Comparison of ENCODE assay signal across 35 cellular contexts in the genomic region with DNA sequence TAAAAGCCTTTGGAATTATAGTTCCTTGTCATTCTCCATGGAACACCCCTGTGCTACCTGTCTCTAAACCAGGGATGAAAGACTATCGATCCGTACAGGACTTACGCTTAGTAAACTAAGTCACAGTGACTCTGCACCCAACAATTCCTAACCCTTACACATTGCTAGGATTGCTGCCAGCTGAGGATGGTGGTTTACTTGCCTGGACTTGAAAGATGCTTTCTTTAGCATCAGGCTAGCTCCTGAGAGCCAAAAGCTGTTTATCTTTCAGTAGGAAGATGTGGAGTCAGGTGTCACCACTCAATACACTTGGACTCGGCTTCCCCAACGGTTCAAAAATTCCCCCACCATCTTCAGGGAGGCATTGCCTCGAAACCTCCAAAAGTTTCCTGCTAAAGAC.
"Had no signal": no experiment of that assay in that cellular context is flagged by ENCODE, and none has a peak within 500 bp of the region (broad histone marks: within the 10 kb centered on the region; RNA-seq: fewer than 3 reads in every experiment).

No MANE protein-coding gene starts in this region.

- H3K27ac Mint-ChIP-seq: activated B cell treated with CpG ODN at 0.5 μM for 24 hours; activated CD4-positive, alpha-beta memory T cell treated with anti-CD3 and anti-CD28 coated beads for 36 hours; activated CD4-positive, alpha-beta T cell treated with anti-CD3 and anti-CD28 coated beads, Interleukin-2, amount 10 ng/mL, durations not matched to agents 24 days and 14 days; activated CD8-positive, alpha-beta memory T cell treated with anti-CD3 and anti-CD28 coated beads, Interleukin-2, amount 10 ng/mL, durations not matched to agents 7 days and 5 days; activated CD8-positive, alpha-beta T cell treated with anti-CD3 and anti-CD28 coated beads for 36 hours; activated naive CD4-positive, alpha-beta T cell treated with anti-CD3 and anti-CD28 coated beads, Interleukin-2, amount 10 ng/mL, durations not matched to agents 7 days and 5 days; activated naive CD4-positive, alpha-beta T cell treated with anti-CD3 and anti-CD28 coated beads, Interleukin-2, amount 50 U/mL, for 24 hours; activated naive CD8-positive, alpha-beta T cell; activated naive CD8-positive, alpha-beta T cell treated with anti-CD3 and anti-CD28 coated beads, Interleukin-2, amount 10 ng/mL, durations not matched to agents 7 days and 5 days; activated naive CD8-positive, alpha-beta T cell treated with anti-CD3 and anti-CD28 coated beads, Interleukin-2, amount 50 U/mL, for 24 hours; activated T-cell treated with anti-CD3 and anti-CD28 coated beads, Interleukin-2, amount 50 U/mL, for 24 hours; activated T-helper 2 cell treated with anti-CD3 and anti-CD28 coated beads, Interferon-gamma antibody, Interleukin-2, Interleukin-4, amounts not matched to agents 10 μg/mL and 5 μg/mL and 100 μg/mL, durations not matched to agents 14 hours and 24 hours and 36 hours; brain; T-helper 1 cell treated with Interleukin-12 subunit alpha and Interleukin-12 subunit beta and Interleukin-4 antibody, amounts not matched to agents 30 μg/mL and 1 μg/mL, for 36 hours; T-helper 2 cell treated with Interferon-gamma antibody and Interleukin-4, amounts not matched to agents 5 μg/mL and 100 μg/mL, for 36 hours had no signal

- H3K36me3 Mint-ChIP-seq: activated CD4-positive, alpha-beta memory T cell treated with anti-CD3 and anti-CD28 coated beads for 36 hours; activated CD8-positive, alpha-beta memory T cell treated with anti-CD3 and anti-CD28 coated beads, Interleukin-2, amount 10 ng/mL, durations not matched to agents 7 days and 5 days; activated naive CD4-positive, alpha-beta T cell treated with anti-CD3 and anti-CD28 coated beads, Interleukin-2, amount 10 ng/mL, durations not matched to agents 7 days and 5 days; activated naive CD4-positive, alpha-beta T cell treated with anti-CD3 and anti-CD28 coated beads, Interleukin-2, amount 50 U/mL, for 24 hours; activated naive CD8-positive, alpha-beta T cell; activated naive CD8-positive, alpha-beta T cell treated with anti-CD3 and anti-CD28 coated beads, Interleukin-2, amount 10 ng/mL, durations not matched to agents 7 days and 5 days; brain had no signal

- H3K36me3 ChIP-seq: ascending aorta had no signal

- H3K4me3 ChIP-seq: ascending aorta had no signal

- H3K27me3 Mint-ChIP-seq: activated B cell treated with CpG ODN at 0.5 μM for 24 hours; activated CD4-positive, alpha-beta memory T cell treated with anti-CD3 and anti-CD28 coated beads for 36 hours; activated CD4-positive, alpha-beta T cell treated with anti-CD3 and anti-CD28 coated beads, Interleukin-2, amount 10 ng/mL, durations not matched to agents 24 days and 14 days; activated CD8-positive, alpha-beta memory T cell treated with anti-CD3 and anti-CD28 coated beads, Interleukin-2, amount 10 ng/mL, durations not matched to agents 7 days and 5 days; activated CD8-positive, alpha-beta T cell treated with anti-CD3 and anti-CD28 coated beads for 36 hours; activated naive CD4-positive, alpha-beta T cell treated with anti-CD3 and anti-CD28 coated beads, Interleukin-2, amount 10 ng/mL, durations not matched to agents 7 days and 5 days; activated naive CD4-positive, alpha-beta T cell treated with anti-CD3 and anti-CD28 coated beads, Interleukin-2, amount 50 U/mL, for 24 hours; activated naive CD8-positive, alpha-beta T cell; activated naive CD8-positive, alpha-beta T cell treated with anti-CD3 and anti-CD28 coated beads, Interleukin-2, amount 10 ng/mL, durations not matched to agents 7 days and 5 days; activated naive CD8-positive, alpha-beta T cell treated with anti-CD3 and anti-CD28 coated beads, Interleukin-2, amount 50 U/mL, for 24 hours; activated T-cell treated with anti-CD3 and anti-CD28 coated beads, Interleukin-2, amount 50 U/mL, for 24 hours; brain had no signal

- H3K4me1 ChIP-seq: ascending aorta had no signal

- FAIRE-seq: TTC549 had no signal

- H3K27me3 ChIP-seq: ascending aorta had no signal

- H3K9me3 ChIP-seq: ascending aorta had no signal

- H3K27ac ChIP-seq: ascending aorta, VCaP had no signal

- H3K4me1 Mint-ChIP-seq: activated B cell treated with CpG ODN at 0.5 μM for 24 hours; activated CD4-positive, alpha-beta T cell treated with anti-CD3 and anti-CD28 coated beads, Interleukin-2, amount 10 ng/mL, durations not matched to agents 24 days and 14 days; activated CD8-positive, alpha-beta memory T cell treated with anti-CD3 and anti-CD28 coated beads, Interleukin-2, amount 10 ng/mL, durations not matched to agents 7 days and 5 days; activated naive CD4-positive, alpha-beta T cell treated with anti-CD3 and anti-CD28 coated beads, Interleukin-2, amount 10 ng/mL, durations not matched to agents 7 days and 5 days; activated naive CD4-positive, alpha-beta T cell treated with anti-CD3 and anti-CD28 coated beads, Interleukin-2, amount 50 U/mL, for 24 hours; activated naive CD8-positive, alpha-beta T cell treated with anti-CD3 and anti-CD28 coated beads, Interleukin-2, amount 10 ng/mL, durations not matched to agents 7 days and 5 days; activated naive CD8-positive, alpha-beta T cell treated with anti-CD3 and anti-CD28 coated beads, Interleukin-2, amount 50 U/mL, for 24 hours; brain had no signal

- H3K9me3 Mint-ChIP-seq: activated B cell treated with CpG ODN at 0.5 μM for 24 hours; activated CD4-positive, alpha-beta memory T cell treated with anti-CD3 and anti-CD28 coated beads for 36 hours; activated CD4-positive, alpha-beta T cell treated with anti-CD3 and anti-CD28 coated beads, Interleukin-2, amount 10 ng/mL, durations not matched to agents 24 days and 14 days; activated naive CD4-positive, alpha-beta T cell treated with anti-CD3 and anti-CD28 coated beads, Interleukin-2, amount 10 ng/mL, durations not matched to agents 7 days and 5 days; activated naive CD4-positive, alpha-beta T cell treated with anti-CD3 and anti-CD28 coated beads, Interleukin-2, amount 50 U/mL, for 24 hours; activated naive CD8-positive, alpha-beta T cell treated with anti-CD3 and anti-CD28 coated beads, Interleukin-2, amount 10 ng/mL, durations not matched to agents 7 days and 5 days; activated naive CD8-positive, alpha-beta T cell treated with anti-CD3 and anti-CD28 coated beads, Interleukin-2, amount 50 U/mL, for 24 hours; activated T-cell treated with anti-CD3 and anti-CD28 coated beads, Interleukin-2, amount 50 U/mL, for 24 hours; brain; T-helper 1 cell treated with Interleukin-12 subunit alpha and Interleukin-12 subunit beta and Interleukin-4 antibody, amounts not matched to agents 30 μg/mL and 1 μg/mL, for 36 hours had no signal

- ATAC-seq: activated CD8-positive, alpha-beta memory T cell treated with anti-CD3 and anti-CD28 coated beads, Interleukin-2, amount 10 ng/mL, durations not matched to agents 7 days and 5 days; activated CD8-positive, alpha-beta T cell treated with anti-CD3 and anti-CD28 coated beads for 36 hours; activated naive CD8-positive, alpha-beta T cell treated with anti-CD3 and anti-CD28 coated beads, Interleukin-2, amount 50 U/mL, for 24 hours had no signal

- DNase-seq: activated B cell treated with CpG ODN at 0.5 μM for 24 hours; activated CD4-positive, alpha-beta memory T cell treated with anti-CD3 and anti-CD28 coated beads for 36 hours; activated CD4-positive, alpha-beta T cell treated with anti-CD3 and anti-CD28 coated beads for 4 hours; activated CD4-positive, alpha-beta T cell treated with anti-CD3 and anti-CD28 coated beads, Interleukin-2, amount 10 ng/mL, durations not matched to agents 24 days and 14 days; activated CD4-positive, alpha-beta T cell treated with anti-CD3 and anti-CD28 coated beads, Interleukin-2, amount 50 U/mL, for 1 hour; activated CD4-positive, alpha-beta T cell treated with anti-CD3 and anti-CD28 coated beads, Interleukin-2, amount 50 U/mL, for 4 hours; activated CD4-positive, CD25-positive, alpha-beta regulatory T cell treated with anti-CD3 and anti-CD28 coated beads, Interleukin-2, amount 50 U/mL, for 72 hours; activated CD8-positive, alpha-beta memory T cell treated with anti-CD3 and anti-CD28 coated beads for 24 hours; activated CD8-positive, alpha-beta memory T cell treated with anti-CD3 and anti-CD28 coated beads, Interleukin-2, amount 10 ng/mL, durations not matched to agents 7 days and 5 days; activated CD8-positive, alpha-beta memory T cell treated with anti-CD3 and anti-CD28 coated beads, Interleukin-2, amount 50 U/mL, for 48 hours; activated CD8-positive, alpha-beta T cell treated with anti-CD3 and anti-CD28 coated beads for 36 hours; activated effector memory CD4-positive, alpha-beta T cell treated with Interleukin-2 at 50 U/mL for 16 hours; activated gamma-delta T cell; activated naive CD4-positive, alpha-beta T cell treated with anti-CD3 and anti-CD28 coated beads, Interleukin-2, amount 10 ng/mL, durations not matched to agents 7 days and 5 days; activated naive CD4-positive, alpha-beta T cell treated with Interleukin-2 at 50 U/mL for 16 hours; activated naive CD8-positive, alpha-beta T cell treated with anti-CD3 and anti-CD28 coated beads, Interleukin-2, amount 10 ng/mL, durations not matched to agents 7 days and 5 days; activated naive CD8-positive, alpha-beta T cell treated with anti-CD3 and anti-CD28 coated beads, Interleukin-2, amount 50 U/mL, for 24 hours; activated T-cell treated with anti-CD3 and anti-CD28 coated beads, Interleukin-2, amount 50 U/mL, for 24 hours; activated T-cell treated with anti-CD3 and anti-CD28 coated beads, Interleukin-2, amount 50 U/mL, for 48 hours; amygdala; anterior cingulate cortex; central memory CD4-positive, alpha-beta T cell; SW 1271; T-helper 1 cell; T-helper 2 cell; T-helper 9 cell had no signal

- H3K4me3 Mint-ChIP-seq: activated B cell treated with CpG ODN at 0.5 μM for 24 hours; activated CD4-positive, alpha-beta memory T cell treated with anti-CD3 and anti-CD28 coated beads for 36 hours; activated CD4-positive, alpha-beta T cell treated with anti-CD3 and anti-CD28 coated beads, Interleukin-2, amount 10 ng/mL, durations not matched to agents 24 days and 14 days; activated CD8-positive, alpha-beta memory T cell treated with anti-CD3 and anti-CD28 coated beads, Interleukin-2, amount 10 ng/mL, durations not matched to agents 7 days and 5 days; activated CD8-positive, alpha-beta T cell treated with anti-CD3 and anti-CD28 coated beads for 36 hours; activated naive CD4-positive, alpha-beta T cell treated with anti-CD3 and anti-CD28 coated beads, Interleukin-2, amount 10 ng/mL, durations not matched to agents 7 days and 5 days; activated naive CD4-positive, alpha-beta T cell treated with anti-CD3 and anti-CD28 coated beads, Interleukin-2, amount 50 U/mL, for 24 hours; activated naive CD8-positive, alpha-beta T cell; activated naive CD8-positive, alpha-beta T cell treated with anti-CD3 and anti-CD28 coated beads, Interleukin-2, amount 10 ng/mL, durations not matched to agents 7 days and 5 days; activated naive CD8-positive, alpha-beta T cell treated with anti-CD3 and anti-CD28 coated beads, Interleukin-2, amount 50 U/mL, for 24 hours; activated T-cell treated with anti-CD3 and anti-CD28 coated beads, Interleukin-2, amount 50 U/mL, for 24 hours; brain; T-helper 1 cell treated with Interleukin-12 subunit alpha and Interleukin-12 subunit beta and Interleukin-4 antibody, amounts not matched to agents 30 μg/mL and 1 μg/mL, for 36 hours; T-helper 2 cell treated with Interferon-gamma antibody and Interleukin-4, amounts not matched to agents 5 μg/mL and 100 μg/mL, for 36 hours had no signal
